12 cellular contexts compared by ENCODE assay signal in the genomic region with DNA sequence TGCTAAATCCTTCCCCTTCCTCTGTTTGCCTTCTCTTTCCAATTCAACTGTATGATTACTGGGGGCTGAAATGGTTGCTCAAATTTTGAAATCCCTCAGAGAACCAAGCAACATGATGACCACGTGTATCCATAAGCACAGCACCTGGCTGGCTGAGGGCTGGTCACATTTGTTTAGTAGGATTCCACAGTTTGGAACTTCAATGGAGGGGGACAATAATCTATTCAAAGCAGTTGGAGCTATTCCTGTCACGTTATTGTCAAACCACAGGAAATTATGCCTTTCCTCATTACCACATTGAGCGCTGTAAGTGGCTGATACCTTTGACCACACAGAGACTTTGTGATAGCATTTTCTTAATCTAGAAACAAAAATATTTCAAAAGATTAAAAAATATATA. TPM values are rescaled to one million over a fixed set of nuclear protein-coding genes. Genes with fewer than 3 reads are reported as not detected.
A peak's percentile ranks its signal among the peaks of the same experiment; 100 is the strongest.
DNase-seq lines count a peak whose midpoint lies in the region; ATAC-seq and TF ChIP-seq lines count a peak whose summit lies in the region.
"Had no signal": no experiment of that assay in that cellular context is flagged by ENCODE, and none has a peak within 500 bp of the region (broad histone marks: within the 10 kb centered on the region; RNA-seq: fewer than 3 reads in every experiment).

No MANE protein-coding gene starts in this region.

- DNase-seq in activated CD8-positive, alpha-beta memory T cell treated with anti-CD3 and anti-CD28 coated beads, Interleukin-2, amount 10 ng/mL, durations not matched to agents 7 days and 5 days, result no peak
- no peak for DNase-seq in activated CD8-positive, alpha-beta memory T cell treated with anti-CD3 and anti-CD28 coated beads, Interleukin-2, amount 50 U/mL, for 48 hours
- DNase-seq in NCI-H526 treated with DMSO at 0.1 percent for 48 hours (lab: John Stamatoyannopoulos, UW), result peak; percentile 47
- no peak for DNase-seq in activated naive CD8-positive, alpha-beta T cell treated with anti-CD3 and anti-CD28 coated beads, Interleukin-2, amount 10 ng/mL, durations not matched to agents 7 days and 5 days
- no peak for DNase-seq in spleen
- DNase-seq in endodermal cell, result no peak
- DNase-seq in amygdala (lab: John Stamatoyannopoulos, UW), result no peak
- DNase-seq: H9 had no signal

- H3K9ac ChIP-seq in endodermal cell (ENCODE audit: extremely low read depth, low read length, poor library complexity, severe bottlenecking), result no peak overlapping the region

- H3K4me3 ChIP-seq in spleen (no peak overlapping the region), endodermal cell (ENCODE audit: low read length) (no peak overlapping the region)
- H3K4me3 ChIP-seq: cardiac muscle cell, esophagus muscularis mucosa, SK-N-MC had no signal

- H3K27ac Mint-ChIP-seq in activated CD8-positive, alpha-beta memory T cell treated with anti-CD3 and anti-CD28 coated beads, Interleukin-2, amount 10 ng/mL, durations not matched to agents 7 days and 5 days, result peak overlapping the region; percentile 81
- H3K27ac Mint-ChIP-seq in activated naive CD8-positive, alpha-beta T cell treated with anti-CD3 and anti-CD28 coated beads, Interleukin-2, amount 10 ng/mL, durations not matched to agents 7 days and 5 days, result peak overlapping the region; percentile 83
- H3K27ac Mint-ChIP-seq in endodermal cell, result no peak overlapping the region
- H3K27ac Mint-ChIP-seq: H9 had no signal

- 6 to 34% (median 13%) methylated on average over 3 of the region's 3 CpGs for WGBS in spleen, 5 donors
- WGBS in endodermal cell (ENCODE audit: insufficient coverage in 1 of 2, insufficient read length in 1 of 2), 2 experiments, result 100% methylated on average over 3 of the region's 3 CpGs; no CpG with 5 or more reads in 1 of the 2 experiments

- POLR2A ChIA-PET in activated naive CD8-positive, alpha-beta T cell treated with anti-CD3 and anti-CD28 coated beads, Interleukin-2, amount 10 ng/mL, durations not matched to agents 7 days and 5 days (lab: Charles Lee), result interaction anchor here (0.6 to 20.9 kb wide), 6 partner anchors 12 to 106 kb away, joined by 3 to 768 read pairs (median 8); no protein-coding TSS in a partner anchor

- H3K36me3 Mint-ChIP-seq in activated CD8-positive, alpha-beta memory T cell treated with anti-CD3 and anti-CD28 coated beads, Interleukin-2, amount 10 ng/mL, durations not matched to agents 7 days and 5 days, result peaks cover 27% of the 10 kb centered on the region
- H3K36me3 Mint-ChIP-seq in activated naive CD8-positive, alpha-beta T cell treated with anti-CD3 and anti-CD28 coated beads, Interleukin-2, amount 10 ng/mL, durations not matched to agents 7 days and 5 days, result peaks cover 22% of the 10 kb centered on the region
- H3K36me3 Mint-ChIP-seq in endodermal cell (ENCODE audit: low read depth), result peaks cover 7% of the 10 kb centered on the region

- CTCF ChIA-PET in activated CD8-positive, alpha-beta memory T cell treated with anti-CD3 and anti-CD28 coated beads, Interleukin-2, amount 10 ng/mL, durations not matched to agents 7 days and 5 days (lab: Charles Lee), result interaction anchor here (1.5 to 6.8 kb wide), 3 partner anchors 25 to 110 kb away, joined by 5 to 29 read pairs (median 8); no protein-coding TSS in a partner anchor

- intact Hi-C loops in spleen (cut with DNase I; ENCODE audit: low total_unique reads), result loop anchor here (10.0 kb wide), 1 partner anchor 103 kb away; no protein-coding TSS in a partner anchor

- no peaks in the 10 kb centered on the region for H3K27me3 ChIP-seq in spleen (replicated peaks in 1 of 7)
- H3K27me3 ChIP-seq in endodermal cell (ENCODE audit: control insufficient read depth, insufficient read depth, low read length, poor library complexity, severe bottlenecking), result no peaks in the 10 kb centered on the region
- H3K27me3 ChIP-seq: cardiac muscle cell, esophagus muscularis mucosa had no signal

- TF ChIP-seq CTCF in spleen (IDR thresholded peaks at IDR 0.05 in 8 of 11, conservative IDR thresholded peaks at IDR 0.05 in 3 of 11) (no peak), endodermal cell (conservative IDR thresholded peaks at IDR 0.05) (no peak)

- no peak for ATAC-seq in activated CD8-positive, alpha-beta memory T cell treated with anti-CD3 and anti-CD28 coated beads, Interleukin-2, amount 10 ng/mL, durations not matched to agents 7 days and 5 days
- no peak for ATAC-seq in activated naive CD8-positive, alpha-beta T cell treated with anti-CD3 and anti-CD28 coated beads, Interleukin-2, amount 10 ng/mL, durations not matched to agents 7 days and 5 days (ENCODE audit: low read depth)
- ATAC-seq in HG03045 (IDR thresholded peaks at IDR 0.05; ENCODE audit: unreplicated experiment), result no peak

- H3K9me3 ChIP-seq in spleen (peaks cover 0 to 5% (median 0%) of the 10 kb centered on the region in 8 donors), endodermal cell (ENCODE audit: control insufficient read depth, low read length) (peaks cover 9% of the 10 kb centered on the region)
- H3K9me3 ChIP-seq: esophagus muscularis mucosa had no signal

- H3K4me1 Mint-ChIP-seq in activated CD8-positive, alpha-beta memory T cell treated with anti-CD3 and anti-CD28 coated beads, Interleukin-2, amount 10 ng/mL, durations not matched to agents 7 days and 5 days, result peaks cover 70% of the 10 kb centered on the region
- peaks cover 61% of the 10 kb centered on the region for H3K4me1 Mint-ChIP-seq in activated naive CD8-positive, alpha-beta T cell treated with anti-CD3 and anti-CD28 coated beads, Interleukin-2, amount 10 ng/mL, durations not matched to agents 7 days and 5 days
- peaks cover 11% of the 10 kb centered on the region for H3K4me1 Mint-ChIP-seq in endodermal cell

- H3K4me1 ChIP-seq in spleen, result peaks cover 19 to 85% (median 56%) of the 10 kb centered on the region in 6 donors
- H3K4me1 ChIP-seq in endodermal cell (ENCODE audit: control insufficient read depth, insufficient read depth, low read length), result no peaks in the 10 kb centered on the region

- H3K4me3 Mint-ChIP-seq in activated CD8-positive, alpha-beta memory T cell treated with anti-CD3 and anti-CD28 coated beads, Interleukin-2, amount 10 ng/mL, durations not matched to agents 7 days and 5 days, result peak overlapping the region; percentile 29
- H3K4me3 Mint-ChIP-seq in activated naive CD8-positive, alpha-beta T cell treated with anti-CD3 and anti-CD28 coated beads, Interleukin-2, amount 10 ng/mL, durations not matched to agents 7 days and 5 days, result peak overlapping the region; percentile 70
- H3K4me3 Mint-ChIP-seq in endodermal cell, result no peak overlapping the region
- H3K4me3 Mint-ChIP-seq: H9 had no signal

- peak overlapping the region in 7 of 8 donors; percentile 36 to 98 (median 62) for H3K27ac ChIP-seq in spleen
- H3K27ac ChIP-seq in endodermal cell (ENCODE audit: low read depth, low read length), result no peak overlapping the region
- H3K27ac ChIP-seq: cardiac muscle cell, SK-N-MC had no signal

- no peaks in the 10 kb centered on the region for H3K9me3 Mint-ChIP-seq in activated CD8-positive, alpha-beta memory T cell treated with anti-CD3 and anti-CD28 coated beads, Interleukin-2, amount 10 ng/mL, durations not matched to agents 7 days and 5 days (ENCODE audit: low read depth)
- peaks cover 4% of the 10 kb centered on the region for H3K9me3 Mint-ChIP-seq in activated naive CD8-positive, alpha-beta T cell treated with anti-CD3 and anti-CD28 coated beads, Interleukin-2, amount 10 ng/mL, durations not matched to agents 7 days and 5 days
- H3K9me3 Mint-ChIP-seq in endodermal cell, result peaks cover 55% of the 10 kb centered on the region

- TF ChIP-seq POLR2A in spleen (IDR thresholded peaks at IDR 0.05), result no peak

- H3K27me3 Mint-ChIP-seq in activated CD8-positive, alpha-beta memory T cell treated with anti-CD3 and anti-CD28 coated beads, Interleukin-2, amount 10 ng/mL, durations not matched to agents 7 days and 5 days, result no peaks in the 10 kb centered on the region
- H3K27me3 Mint-ChIP-seq in activated naive CD8-positive, alpha-beta T cell treated with anti-CD3 and anti-CD28 coated beads, Interleukin-2, amount 10 ng/mL, durations not matched to agents 7 days and 5 days, result peaks cover 2% of the 10 kb centered on the region
- H3K27me3 Mint-ChIP-seq in endodermal cell (ENCODE audit: insufficient read depth), result no peaks in the 10 kb centered on the region

- H3K36me3 ChIP-seq in spleen (peaks cover 0 to 10% (median 0%) of the 10 kb centered on the region in 6 donors), endodermal cell (ENCODE audit: control insufficient read depth, insufficient read depth, low read length) (peaks cover 6% of the 10 kb centered on the region)
- H3K36me3 ChIP-seq: cardiac muscle cell had no signal

RNA-seq across cellular contexts. Expression of gene TMSB4X, which starts 7.0 kb away (rescaled TPM):
- total RNA-seq in activated CD8-positive, alpha-beta memory T cell treated with anti-CD3 and anti-CD28 coated beads, Interleukin-2, amount 10 ng/mL, durations not matched to agents 7 days and 5 days, result 1,000 to 10,000 TPM; 6,072 to 7,639 TPM
- 1,000 to 10,000 TPM; 8,001 to 8,464 TPM for total RNA-seq in activated naive CD8-positive, alpha-beta T cell treated with anti-CD3 and anti-CD28 coated beads, Interleukin-2, amount 10 ng/mL, durations not matched to agents 7 days and 5 days
- total RNA-seq in spleen (over 10,000 TPM in 3 of 7 donors, 1,000 to 10,000 TPM in 4; 6,343 to 12,135 (median 6,919) TPM), endodermal cell (1,000 to 10,000 TPM; 1,539 to 2,456 TPM)
- over 10,000 TPM; 14,844 to 19,174 (median 17,521) TPM for polyA plus RNA-seq in spleen
- 2,887 TPM for polyA plus RNA-seq in endodermal cell (2013, experiment 1 of 2)
- polyA plus RNA-seq in endodermal cell (2013, experiment 2 of 2), result 3,134 TPM
